Comparison of ENCODE assay signal across 8 cellular contexts in genomic region chr9:71910602-71911060, GRCh38. TPM values are rescaled to one million over a fixed set of nuclear protein-coding genes. Genes with fewer than 3 reads are reported as not detected.
A peak's percentile ranks its signal among the peaks of the same experiment; 100 is the strongest.
DNase-seq lines count a peak whose midpoint lies in the region; ATAC-seq and TF ChIP-seq lines count a peak whose summit lies in the region.

No MANE protein-coding gene starts in this region.

- H3K79me2 ChIP-seq in GM23248 (ENCODE audit: insufficient read depth), result peaks cover 84% of the 10 kb centered on the region

- intact Hi-C loops in posterior cingulate gyrus (cut with DNase I), result loop anchor here (5.0 kb wide), 1 partner anchor 98 kb away; no protein-coding TSS in a partner anchor

- ATAC-seq in GM18499 (IDR thresholded peaks at IDR 0.05; ENCODE audit: insufficient read depth, unreplicated experiment), result peak; percentile 1

- H3K4me1 ChIP-seq in GM23248 (ENCODE audit: insufficient read depth), result peaks cover 25% of the 10 kb centered on the region
- peaks cover 21% of the 10 kb centered on the region for H3K4me1 ChIP-seq in mucosa of stomach (ENCODE audit: control insufficient read depth, insufficient read depth, low read length)

- H3K4me3 Mint-ChIP-seq in chondrocyte (ENCODE audit: unreplicated experiment), result peak overlapping the region; percentile 99

- 1% methylated on average over 25 to 54 of the region's 62 CpGs for WGBS in GM23248 (ENCODE audit: low coverage in 1 of 2, low lambda C conversion rate in 2 of 2, missing lambda C conversion rate in 2 of 2), 2 experiments

- peak overlapping the region; percentile 88 for H3K27ac ChIP-seq in GM23248

- H3K27me3 Mint-ChIP-seq in chondrocyte (ENCODE audit: low read depth), result no peaks in the 10 kb centered on the region

- H3K4me3 ChIP-seq in GM23248 (peak overlapping the region; percentile 91), mucosa of stomach (ENCODE audit: low read length) (peak overlapping the region; percentile 93)

- no peaks in the 10 kb centered on the region for H3K9me3 Mint-ChIP-seq in chondrocyte (ENCODE audit: low read depth)

- no peaks in the 10 kb centered on the region for H3K27me3 ChIP-seq in GM23248 (replicated peaks; ENCODE audit: insufficient read depth)
- no peaks in the 10 kb centered on the region for H3K27me3 ChIP-seq in mucosa of stomach (ENCODE audit: control insufficient read depth, insufficient read depth, low read length)

- H2AFZ ChIP-seq in GM23248, result peak overlapping the region; percentile 89

- peak; percentile 78 for DNase-seq in GM23248
- peak; percentile 16 for DNase-seq in LoVo (ENCODE audit: low spot score)
- no peak for DNase-seq in chondrocyte (ENCODE audit: low spot score)
- no peak for DNase-seq in posterior cingulate gyrus
- no peak for DNase-seq in middle frontal gyrus (ENCODE audit: extremely low spot score, low spot score)
- no peak for DNase-seq in H4 (ENCODE audit: low spot score)

- peak overlapping the region; percentile 86 for H3K9ac ChIP-seq in GM23248
- peak overlapping the region; percentile 82 for H3K9ac ChIP-seq in mucosa of stomach (ENCODE audit: low read length)

- peak overlapping the region; percentile 90 for H3K4me2 ChIP-seq in GM23248 (ENCODE audit: unreplicated experiment)

- H3K9me3 ChIP-seq in GM23248 (ENCODE audit: low read depth), result no peaks in the 10 kb centered on the region
- no peaks in the 10 kb centered on the region for H3K9me3 ChIP-seq in mucosa of stomach (ENCODE audit: control insufficient read depth, low read length)

- peaks cover 23% of the 10 kb centered on the region for H3F3A ChIP-seq in GM23248 (ENCODE audit: insufficient read depth)

- H3K4me1 Mint-ChIP-seq in chondrocyte (ENCODE audit: low read depth), result peaks cover 51% of the 10 kb centered on the region

- H3K27ac Mint-ChIP-seq in chondrocyte (ENCODE audit: unreplicated experiment), result peak overlapping the region; percentile 100

- in situ Hi-C loops in GM23248 (cut with MboI), result no loop called here

- no peaks in the 10 kb centered on the region; the same call in 1 of the 2 replicates for H4K20me1 ChIP-seq in GM23248 (ENCODE audit: insufficient read depth)

- no peaks in the 10 kb centered on the region for H3K36me3 ChIP-seq in GM23248 (ENCODE audit: low read depth)
- no peaks in the 10 kb centered on the region for H3K36me3 ChIP-seq in mucosa of stomach (ENCODE audit: control insufficient read depth, insufficient read depth, low read length)

- no peaks in the 10 kb centered on the region for H3K9me2 ChIP-seq in GM23248 (ENCODE audit: insufficient read depth)

- peak; percentile 45 for TF ChIP-seq CTCF in chondrocyte (IDR thresholded peaks at IDR 0.05)

- H3K36me3 Mint-ChIP-seq in chondrocyte (ENCODE audit: low read depth), result peaks cover 2% of the 10 kb centered on the region

RNA-seq across cellular contexts. Expression of gene ABHD17B, which starts 0.4 kb away (rescaled TPM):
- 10.7 and 14.4 TPM in 2 replicates for total RNA-seq in GM23248 (2014; rRNA removed; shearing (Covaris generic))
- 6.3 and 7.7 TPM in 2 replicates for polyA plus RNA-seq in GM23248 (2016; fragmentation: Nextera tagmentation; extraction: Ambion mirVana)
- 12.2 to 14.2 TPM (median 12.5 TPM) in 3 replicates for total RNA-seq in chondrocyte
- total RNA-seq in H4 (2014; rRNA removed; shearing (Covaris generic)), result 32.3 and 35.7 TPM in 2 replicates

RNA-seq across cellular contexts. Expression of gene C9orf85, which starts 0.8 kb away (rescaled TPM):
- 12.1 and 16.3 TPM in 2 replicates for total RNA-seq in GM23248 (2014; rRNA removed; shearing (Covaris generic))
- polyA plus RNA-seq in GM23248 (2016; fragmentation: Nextera tagmentation; extraction: Ambion mirVana), result 11.8 and 13.2 TPM in 2 replicates
- 8.5 to 10.0 TPM (median 8.5 TPM) in 3 replicates for total RNA-seq in chondrocyte
- total RNA-seq in H4 (2014; rRNA removed; shearing (Covaris generic)), result 10.8 and 16.6 TPM in 2 replicates

Comparison
In these comparisons a context has a peak if more than half of its experiments do, and no peak if none do; other contexts are left out.
1. DNase-seq: peak in GM23248 (single experiment) and LoVo (single experiment); none in chondrocyte (single experiment), posterior cingulate gyrus (0 of 10), middle frontal gyrus (single experiment) and H4 (single experiment).